Comparison of ENCODE assay signal across 1 cellular context in the genomic region with DNA sequence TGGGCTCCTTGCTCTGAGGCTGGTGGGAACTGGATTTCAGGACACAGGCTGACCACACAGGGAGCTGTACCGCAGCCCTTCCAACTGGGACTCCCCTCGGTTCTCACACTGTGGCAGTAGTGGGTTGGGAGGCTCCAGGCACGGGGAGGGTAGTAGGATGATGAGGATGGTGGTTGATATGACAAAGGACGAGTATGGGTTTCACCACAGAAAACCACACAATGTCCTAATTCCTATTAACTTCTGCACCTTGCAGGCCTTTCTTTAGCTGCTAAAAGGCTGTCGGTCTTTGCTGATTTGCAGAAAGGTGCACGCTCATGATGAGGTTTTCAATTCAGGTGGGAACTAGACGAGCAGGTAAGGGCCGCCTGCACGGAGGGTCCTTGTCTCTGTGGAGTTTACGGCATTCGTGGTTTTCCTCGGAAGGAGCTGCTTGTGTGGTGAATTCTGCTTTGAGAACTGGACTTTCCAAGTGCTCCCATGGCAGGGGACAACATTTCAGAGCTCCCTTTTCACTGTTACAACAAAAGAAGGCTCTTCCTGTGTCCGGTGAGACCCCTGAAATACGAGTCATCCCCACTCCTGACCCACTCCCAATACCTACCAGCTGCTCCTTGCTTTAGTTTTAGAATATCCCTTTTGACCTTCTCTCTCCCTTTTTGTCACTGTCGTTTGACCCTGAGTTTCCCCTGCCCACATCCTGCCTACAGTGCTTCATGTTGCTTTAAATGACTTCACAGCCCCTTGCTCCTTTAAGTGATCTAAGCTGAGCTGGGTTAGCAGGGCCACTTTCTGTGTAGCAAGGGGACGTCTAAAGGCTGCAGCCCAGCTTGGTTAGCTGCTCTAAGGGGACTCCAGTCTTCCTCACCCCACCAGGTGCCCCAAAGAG.
TF ChIP-seq lines count a peak whose summit lies in the region.

No MANE protein-coding gene starts in this region.

TF ChIP-seq in HEK293, 187 proteins besides CTCF, POLR2A, EP300 and RAD21 (continued from another document):
- TF ChIP-seq, protein P1, sequence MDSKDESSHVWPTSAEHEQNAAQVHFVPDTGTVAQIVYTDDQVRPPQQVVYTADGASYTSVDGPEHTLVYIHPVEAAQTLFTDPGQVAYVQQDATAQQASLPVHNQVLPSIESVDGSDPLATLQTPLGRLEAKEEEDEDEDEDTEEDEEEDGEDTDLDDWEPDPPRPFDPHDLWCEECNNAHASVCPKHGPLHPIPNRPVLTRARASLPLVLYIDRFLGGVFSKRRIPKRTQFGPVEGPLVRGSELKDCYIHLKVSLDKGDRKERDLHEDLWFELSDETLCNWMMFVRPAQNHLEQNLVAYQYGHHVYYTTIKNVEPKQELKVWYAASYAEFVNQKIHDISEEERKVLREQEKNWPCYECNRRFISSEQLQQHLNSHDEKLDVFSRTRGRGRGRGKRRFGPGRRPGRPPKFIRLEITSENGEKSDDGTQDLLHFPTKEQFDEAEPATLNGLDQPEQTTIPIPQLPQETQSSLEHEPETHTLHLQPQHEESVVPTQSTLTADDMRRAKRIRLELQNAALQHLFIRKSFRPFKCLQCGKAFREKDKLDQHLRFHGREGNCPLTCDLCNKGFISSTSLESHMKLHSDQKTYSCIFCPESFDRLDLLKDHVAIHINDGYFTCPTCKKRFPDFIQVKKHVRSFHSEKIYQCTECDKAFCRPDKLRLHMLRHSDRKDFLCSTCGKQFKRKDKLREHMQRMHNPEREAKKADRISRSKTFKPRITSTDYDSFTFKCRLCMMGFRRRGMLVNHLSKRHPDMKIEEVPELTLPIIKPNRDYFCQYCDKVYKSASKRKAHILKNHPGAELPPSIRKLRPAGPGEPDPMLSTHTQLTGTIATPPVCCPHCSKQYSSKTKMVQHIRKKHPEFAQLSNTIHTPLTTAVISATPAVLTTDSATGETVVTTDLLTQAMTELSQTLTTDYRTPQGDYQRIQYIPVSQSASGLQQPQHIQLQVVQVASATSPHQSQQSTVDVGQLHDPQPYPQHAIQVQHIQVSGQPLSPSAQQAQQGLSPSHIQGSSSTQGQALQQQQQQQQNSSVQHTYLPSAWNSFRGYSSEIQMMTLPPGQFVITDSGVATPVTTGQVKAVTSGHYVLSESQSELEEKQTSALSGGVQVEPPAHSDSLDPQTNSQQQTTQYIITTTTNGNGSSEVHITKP (tag by site-specific recombination; IDR thresholded peaks at IDR 0.05) = peak; percentile 93
- peak; percentile 27; the same call in 1 of the 2 replicates for TF ChIP-seq ZFHX2 (tag by site-specific recombination; conservative IDR thresholded peaks at IDR 0.05)
